Comparison of ENCODE assay signal across 17 cellular contexts in the genomic region with DNA sequence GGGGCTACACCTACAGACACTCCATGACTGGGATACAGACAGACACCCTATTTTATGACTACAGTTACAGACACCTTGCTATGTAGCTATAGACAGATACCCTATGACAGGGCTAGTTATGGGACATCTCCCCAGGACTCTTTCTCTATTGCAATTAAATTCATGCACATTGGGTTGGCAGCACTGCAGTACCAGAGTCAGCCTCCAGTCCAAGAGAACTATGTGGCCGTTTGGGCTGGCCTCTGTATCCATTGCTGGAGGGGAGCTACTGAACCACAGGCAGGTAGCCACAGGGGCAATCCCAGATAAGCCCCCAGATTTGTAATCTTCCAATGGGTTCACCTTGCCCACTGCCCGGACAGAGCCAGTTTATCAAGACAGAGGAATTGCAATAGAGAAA.
DNase-seq lines count a peak whose midpoint lies in the region; ATAC-seq and TF ChIP-seq lines count a peak whose summit lies in the region.
"Had no signal": no experiment of that assay in that cellular context is flagged by ENCODE, and none has a peak within 500 bp of the region (broad histone marks: within the 10 kb centered on the region; RNA-seq: fewer than 3 reads in every experiment).

No MANE protein-coding gene starts in this region.

- H3K9ac ChIP-seq in GM23248: no peak overlapping the region
- H3K9ac ChIP-seq: BLaER1 treated with 17β-estradiol and CSF1 and Interleukin-3, amounts not matched to agents 10 nM and 100 nM had no signal

- DNase-seq in GM12864 (ENCODE audit: low read depth) (no peak), epithelial cell of esophagus (ENCODE audit: low read depth) (no peak), kidney tubule cell (ENCODE audit: low spot score) (no peak), GM23248 (no peak), head of caudate nucleus (no peak)
- DNase-seq: DMS 273 treated with DMSO at 0.1 percent for 48 hours, KBM-7, MV-4-11, NCI-H1417 treated with DMSO at 0.1 percent for 48 hours, NCI-H1930, NCI-H446, NCI-H69, SJCRH30, T-helper 9 cell had no signal

- no peak overlapping the region for H3K4me2 ChIP-seq in GM23248 (ENCODE audit: unreplicated experiment)
- H3K4me2 ChIP-seq: BLaER1 treated with 17β-estradiol and CSF1 and Interleukin-3, amounts not matched to agents 10 nM and 100 nM had no signal

- no peaks in the 10 kb centered on the region for H4K20me1 ChIP-seq in GM23248 (ENCODE audit: insufficient read depth)
- H4K20me1 ChIP-seq: BLaER1 treated with 17β-estradiol and CSF1 and Interleukin-3, amounts not matched to agents 10 nM and 100 nM had no signal

- in situ Hi-C loops in GM23248 (cut with MboI): no loop called here

- no peak overlapping the region for H3K4me3 ChIP-seq in GM12864 (ENCODE audit: low read depth, low read length)
- no peak overlapping the region for H3K4me3 ChIP-seq in epithelial cell of esophagus (ENCODE audit: low read length)
- H3K4me3 ChIP-seq in GM23248: no peak overlapping the region
- H3K4me3 ChIP-seq: BLaER1 treated with 17β-estradiol and CSF1 and Interleukin-3, amounts not matched to agents 10 nM and 100 nM; SJCRH30 had no signal

- ATAC-seq in GM18502 (IDR thresholded peaks at IDR 0.05; ENCODE audit: poor library complexity, unreplicated experiment) (peak; percentile 78), HG03342 (IDR thresholded peaks at IDR 0.05; ENCODE audit: unreplicated experiment) (peak; percentile 69)

- H3K36me3 ChIP-seq in GM23248 (ENCODE audit: low read depth): no peaks in the 10 kb centered on the region
- H3K36me3 ChIP-seq: BLaER1 treated with 17β-estradiol and CSF1 and Interleukin-3, amounts not matched to agents 10 nM and 100 nM; SJCRH30 had no signal

- 22 to 31% methylated on average over 2 of the region's 2 CpGs for WGBS in GM23248 (ENCODE audit: low coverage in 1 of 2, low lambda C conversion rate in 2 of 2, missing lambda C conversion rate in 2 of 2), 2 experiments

- H3K9me2 ChIP-seq in GM23248 (ENCODE audit: insufficient read depth): no peaks in the 10 kb centered on the region

- H3K27me3 ChIP-seq in GM23248 (replicated peaks; ENCODE audit: insufficient read depth): no peaks in the 10 kb centered on the region
- H3K27me3 ChIP-seq: BLaER1 treated with 17β-estradiol and CSF1 and Interleukin-3, amounts not matched to agents 10 nM and 100 nM; SJCRH30 had no signal

- peak; percentile 31 for TF ChIP-seq CTCF in GM12864 (IDR thresholded peaks at IDR 0.05; ENCODE audit: low read depth, low read length, missing control alignments)
- peak; percentile 3 for TF ChIP-seq CTCF in epithelial cell of esophagus (IDR thresholded peaks at IDR 0.05; ENCODE audit: insufficient read depth, low read depth, low read length, missing control alignments)

- no peaks in the 10 kb centered on the region for H3F3A ChIP-seq in GM23248 (ENCODE audit: insufficient read depth)

- H3K4me1 ChIP-seq in GM23248 (ENCODE audit: insufficient read depth): no peaks in the 10 kb centered on the region
- H3K4me1 ChIP-seq: BLaER1 treated with 17β-estradiol and CSF1 and Interleukin-3, amounts not matched to agents 10 nM and 100 nM; SJCRH30 had no signal

- H3K79me2 ChIP-seq in GM23248 (ENCODE audit: insufficient read depth): no peaks in the 10 kb centered on the region

- no peak overlapping the region for H2AFZ ChIP-seq in GM23248

- H3K27ac ChIP-seq in GM23248: no peak overlapping the region
- H3K27ac ChIP-seq: BLaER1 treated with 17β-estradiol and CSF1 and Interleukin-3, amounts not matched to agents 10 nM and 100 nM; SJCRH30 had no signal

- H3K9me3 ChIP-seq in GM23248 (ENCODE audit: low read depth): no peaks in the 10 kb centered on the region
- H3K9me3 ChIP-seq: SJCRH30 had no signal

- intact Hi-C loops in head of caudate nucleus (cut with DNase I): no loop called here
